Comparison of ENCODE assay signal across 21 cellular contexts in the genomic region with DNA sequence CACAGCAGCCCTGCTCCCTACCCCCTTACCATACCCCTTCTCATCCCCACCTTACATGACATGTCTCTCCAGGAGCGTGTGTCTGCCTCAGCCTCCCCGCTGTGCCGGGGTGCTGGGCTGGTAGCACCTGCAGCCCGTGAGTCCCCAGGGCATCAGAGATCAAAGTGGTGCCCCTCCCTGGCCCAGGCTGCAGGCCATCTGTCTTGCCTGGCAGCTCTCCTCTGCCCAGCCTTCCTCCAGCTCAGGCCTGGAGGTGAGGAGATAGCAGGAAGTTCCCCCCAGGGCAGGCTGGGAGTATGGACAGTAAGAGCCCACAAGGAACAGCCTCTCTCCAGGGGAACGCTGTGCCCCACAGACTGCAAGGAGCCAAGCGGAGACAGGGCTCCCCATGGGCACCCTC. TPM values are rescaled to one million over a fixed set of nuclear protein-coding genes. Genes with fewer than 3 reads are reported as not detected.
"Had no signal": no experiment of that assay in that cellular context is flagged by ENCODE, and none has a peak within 500 bp of the region (broad histone marks: within the 10 kb centered on the region; RNA-seq: fewer than 3 reads in every experiment).

No MANE protein-coding gene starts in this region.

- H3K9me3 ChIP-seq: adrenal gland, breast epithelium, esophagus muscularis mucosa, gastroesophageal sphincter, heart right ventricle, left ventricle myocardium inferior, ovary, psoas muscle, tibial nerve had no signal

- H3K9me3 Mint-ChIP-seq: activated naive CD4-positive, alpha-beta T cell treated with anti-CD3 and anti-CD28 coated beads, Interleukin-2, amount 50 U/mL, for 72 hours; activated T-cell treated with anti-CD3 and anti-CD28 coated beads, Interleukin-2, amount 50 U/mL, for 72 hours; dendritic cell treated with granulocyte-macrophage colony-stimulating factor and Interleukin-4, amounts not matched to agents 40 ng/mL and 50 ng/mL, for 4 days; neural crest cell had no signal

- H3K27ac Mint-ChIP-seq: activated T-cell treated with anti-CD3 and anti-CD28 coated beads, Interleukin-2, amount 50 U/mL, for 72 hours; dendritic cell treated with granulocyte-macrophage colony-stimulating factor and Interleukin-4, amounts not matched to agents 40 ng/mL and 50 ng/mL, for 4 days; immature natural killer cell had no signal

- H3K4me3 Mint-ChIP-seq: activated T-cell treated with anti-CD3 and anti-CD28 coated beads, Interleukin-2, amount 50 U/mL, for 72 hours; dendritic cell treated with granulocyte-macrophage colony-stimulating factor and Interleukin-4, amounts not matched to agents 40 ng/mL and 50 ng/mL, for 4 days; immature natural killer cell; neural crest cell had no signal

- H3K4me1 ChIP-seq: adrenal gland, breast epithelium, esophagus muscularis mucosa, gastroesophageal sphincter, heart right ventricle, left ventricle myocardium inferior, psoas muscle, tibial nerve had no signal

- H3K4me3 ChIP-seq: adrenal gland, breast epithelium, esophagus muscularis mucosa, gastroesophageal sphincter, heart right ventricle, left ventricle myocardium inferior, ovary, psoas muscle, tibial nerve had no signal

- ATAC-seq: activated naive CD4-positive, alpha-beta T cell treated with anti-CD3 and anti-CD28 coated beads, Interleukin-2, amount 50 U/mL, for 72 hours; activated T-cell treated with anti-CD3 and anti-CD28 coated beads, Interleukin-2, amount 50 U/mL, for 72 hours; gastroesophageal sphincter; heart right ventricle; psoas muscle; right cardiac atrium; stimulated activated naive CD8-positive, alpha-beta T cell treated with anti-CD3 and anti-CD28 coated beads, Interleukin-15, Interleukin-2, amounts not matched to agents 100 U/mL and 50 U/mL, for 24 hours had no signal

- H3K27ac ChIP-seq: adrenal gland, breast epithelium, esophagus muscularis mucosa, gastroesophageal sphincter, heart right ventricle, left ventricle myocardium inferior, ovary, psoas muscle, tibial nerve had no signal

- H3K4me1 Mint-ChIP-seq: immature natural killer cell, neural crest cell had no signal

- H3K36me3 ChIP-seq: adrenal gland, breast epithelium, esophagus muscularis mucosa, gastroesophageal sphincter, heart right ventricle, left ventricle myocardium inferior, ovary, tibial nerve had no signal

- H3K27me3 ChIP-seq: adrenal gland, ovary had no signal

- DNase-seq: activated CD4-positive, alpha-beta T cell treated with anti-CD3 and anti-CD28 coated beads, Interleukin-2, amount 50 U/mL, for 4 hours; activated gamma-delta T cell; activated T-cell treated with anti-CD3 and anti-CD28 coated beads, Interleukin-2, amount 50 U/mL, for 72 hours; adrenal gland; effector CD8-positive, alpha-beta T cell; heart right ventricle; immature natural killer cell; kidney glomerular epithelial cell; left ventricle myocardium inferior; ovary; psoas muscle; stimulated activated CD4-positive, alpha-beta T cell treated with anti-CD3 and anti-CD28 coated beads, Interleukin-2, amount 100 ng/mL, for 24 hours; stimulated activated naive CD8-positive, alpha-beta T cell treated with anti-CD3 and anti-CD28 coated beads, Interleukin-15, Interleukin-2, amounts not matched to agents 100 U/mL and 50 U/mL, for 24 hours had no signal

- H3K36me3 Mint-ChIP-seq: activated naive CD4-positive, alpha-beta T cell treated with anti-CD3 and anti-CD28 coated beads, Interleukin-2, amount 50 U/mL, for 72 hours; immature natural killer cell had no signal

RNA-seq across cellular contexts. Expression of a gene that starts 35.3 kb away (rescaled TPM):
- total RNA-seq: adrenal gland, breast epithelium, esophagus muscularis mucosa, gastroesophageal sphincter, heart right ventricle, left ventricle myocardium inferior, neural crest cell, right cardiac atrium, tibial nerve had no signal
